10 cellular contexts compared by ENCODE assay signal in genomic region chr17:38920374-38921291, GRCh38. TPM values are rescaled to one million over a fixed set of nuclear protein-coding genes. Genes with fewer than 3 reads are reported as not detected.
DNase-seq lines count a peak whose midpoint lies in the region; TF ChIP-seq lines count a peak whose summit lies in the region.
"Had no signal": no experiment of that assay in that cellular context is flagged by ENCODE, and none has a peak within 500 bp of the region (broad histone marks: within the 10 kb centered on the region; RNA-seq: fewer than 3 reads in every experiment).

No MANE protein-coding gene starts in this region.

- POLR2A ChIA-PET in MCF 10A (lab: Yijun Ruan, JAX) = interaction anchor here (1.2 kb wide), 1 partner anchor 19 kb away, joined by 5 read pairs; no protein-coding TSS in a partner anchor

- no peaks in the 10 kb centered on the region for H3K27me3 ChIP-seq in breast epithelium
- no peaks in the 10 kb centered on the region for H3K27me3 ChIP-seq in effector memory CD4-positive, alpha-beta T cell (replicated peaks; ENCODE audit: control insufficient read depth, insufficient read depth, low read length, poor library complexity, severe bottlenecking)
- no peaks in the 10 kb centered on the region for H3K27me3 ChIP-seq in vagina
- H3K27me3 ChIP-seq in MG63 = no peaks in the 10 kb centered on the region

- H3K9me3 ChIP-seq in breast epithelium = no peaks in the 10 kb centered on the region
- H3K9me3 ChIP-seq in effector memory CD4-positive, alpha-beta T cell (ENCODE audit: control insufficient read depth, low read length) = no peaks in the 10 kb centered on the region
- H3K9me3 ChIP-seq in vagina = no peaks in the 10 kb centered on the region
- H3K9me3 ChIP-seq in MG63 = no peaks in the 10 kb centered on the region

- CTCF ChIA-PET in MCF 10A (lab: Yijun Ruan, JAX) = interaction anchor here (0.9 kb wide), 1 partner anchor 10 kb away, joined by 3 read pairs; no protein-coding TSS in a partner anchor

- H3K4me1 ChIP-seq in breast epithelium (no peaks in the 10 kb centered on the region), vagina (peaks cover 15% of the 10 kb centered on the region)
- H3K4me1 ChIP-seq in effector memory CD4-positive, alpha-beta T cell (ENCODE audit: control insufficient read depth, insufficient read depth, low read length, poor library complexity, severe bottlenecking) = peaks cover 5% of the 10 kb centered on the region

- TF ChIP-seq CTCF in breast epithelium (IDR thresholded peaks at IDR 0.05) (no peak), MCF 10A (IDR thresholded peaks at IDR 0.05; ENCODE audit: unreplicated experiment) (no peak), nephron progenitor cell (IDR thresholded peaks at IDR 0.05) (no peak), vagina (IDR thresholded peaks at IDR 0.05) (no peak)

- H3K36me3 Mint-ChIP-seq in MCF 10A (ENCODE audit: insufficient read depth, unreplicated experiment) (peaks cover 57% of the 10 kb centered on the region), nephron progenitor cell (ENCODE audit: low read depth) (peaks cover 29% of the 10 kb centered on the region)

- H3K27ac Mint-ChIP-seq in MCF 10A (ENCODE audit: low read depth, unreplicated experiment) = no peak overlapping the region
- H3K27ac Mint-ChIP-seq in nephron progenitor cell = peak overlapping the region; percentile 83

- H3K4me1 Mint-ChIP-seq in MCF 10A (ENCODE audit: insufficient read depth, unreplicated experiment) (peaks cover 6% of the 10 kb centered on the region), nephron progenitor cell (peaks cover 40% of the 10 kb centered on the region)

- no peak for TF ChIP-seq POLR2A in breast epithelium (IDR thresholded peaks at IDR 0.05)
- TF ChIP-seq POLR2A in vagina (IDR thresholded peaks at IDR 0.05) = no peak

- DNase-seq in breast epithelium (ENCODE audit: low spot score in 2 of 2) (peak; percentile 10 to 31), MCF 10A (ENCODE audit: unreplicated experiment) (no peak), nephron progenitor cell (no peak), vagina (ENCODE audit: extremely low spot score in 2 of 2) (no peak), cerebellar cortex (ENCODE audit: low spot score) (no peak), MG63 (no peak), NCI-H748 (lab: John Stamatoyannopoulos, UW; ENCODE audit: unreplicated experiment) (no peak)
- no peak for DNase-seq in effector memory CD4-positive, alpha-beta T cell
- DNase-seq: NCI-H1105 treated with DMSO at 0.1 percent for 48 hours had no signal

- H3K4me3 ChIP-seq in breast epithelium = no peak overlapping the region
- H3K4me3 ChIP-seq in effector memory CD4-positive, alpha-beta T cell (ENCODE audit: insufficient read depth, low read depth, low read length, poor library complexity, severe bottlenecking) = no peak overlapping the region
- H3K4me3 ChIP-seq in vagina = no peak overlapping the region
- no peak overlapping the region for H3K4me3 ChIP-seq in MG63

- H3K27ac ChIP-seq in breast epithelium (peak overlapping the region in 1 of 2 donors; percentile 68), vagina (peak overlapping the region; percentile 56)
- H3K27ac ChIP-seq in effector memory CD4-positive, alpha-beta T cell (ENCODE audit: insufficient read depth, low read length, poor library complexity, severe bottlenecking) = peak overlapping the region; percentile 2

- H3K36me3 ChIP-seq in breast epithelium (peaks cover 8% of the 10 kb centered on the region), vagina (peaks cover 0 to 47% of the 10 kb centered on the region in 2 donors), MG63 (peaks cover 62% of the 10 kb centered on the region)
- H3K36me3 ChIP-seq in effector memory CD4-positive, alpha-beta T cell (ENCODE audit: control insufficient read depth, insufficient read depth, low read length) = peaks cover 43% of the 10 kb centered on the region

- H3K9me3 Mint-ChIP-seq in MCF 10A (ENCODE audit: unreplicated experiment) (no peaks in the 10 kb centered on the region), nephron progenitor cell (no peaks in the 10 kb centered on the region)

- H3K27me3 Mint-ChIP-seq in MCF 10A (ENCODE audit: insufficient read depth, unreplicated experiment) (no peaks in the 10 kb centered on the region), nephron progenitor cell (ENCODE audit: low read depth, poor library complexity) (no peaks in the 10 kb centered on the region)

- BruUV-seq in MCF 10A (replicated peaks; lab: Mats Ljungman, UMichigan) = no TSS peak

- H3K4me3 Mint-ChIP-seq in MCF 10A (ENCODE audit: unreplicated experiment) (no peak overlapping the region), nephron progenitor cell (no peak overlapping the region)

- intact Hi-C loops in breast epithelium (cut with DNase I; ENCODE audit: low total_unique reads) (no loop called here), MCF 10A (cut with micrococcal nuclease) (no loop called here), vagina (cut with DNase I) (loop anchor here (10.0 kb wide), 1 partner anchor 46 kb away; the partner anchor contains the start of gene LASP1)

RNA-seq across cellular contexts. Expression of gene FBXO47, which starts 46.6 kb away (rescaled TPM):
- total RNA-seq in breast epithelium (not detected), MCF 10A (2022) (not detected in 2 replicates), vagina (not detected)
- not detected in 2 replicates for total RNA-seq in MG63 (2014; rRNA removed; shearing (Covaris generic); ENCODE audit: low replicate concordance)
- total RNA-seq: liver had no signal

RNA-seq across cellular contexts. Expression of gene LASP1, which starts 50.8 kb away (rescaled TPM):
- total RNA-seq in breast epithelium = 100 to 1,000 TPM in 1 of 3 donors, 10 to 100 TPM in 2; 88.7 to 145 (median 92.8) TPM
- 65.1 and 68.1 TPM in 2 replicates for total RNA-seq in MCF 10A (2022)
- total RNA-seq in vagina = 69.0 TPM
- total RNA-seq in MG63 (2014; rRNA removed; shearing (Covaris generic); ENCODE audit: low replicate concordance) = 228 and 323 TPM in 2 replicates

Comparison
In these comparisons a context has a peak if more than half of its experiments do, and no peak if none do; other contexts are left out.
1. DNase-seq: peak in breast epithelium (2 of 2); none in MCF 10A (single experiment), effector memory CD4-positive, alpha-beta T cell (0 of 3), nephron progenitor cell (single experiment), vagina (0 of 2), cerebellar cortex (single experiment), MG63 (single experiment) and NCI-H748 (single experiment).